ENCODE assay signal across 32 cellular contexts in the genomic region with DNA sequence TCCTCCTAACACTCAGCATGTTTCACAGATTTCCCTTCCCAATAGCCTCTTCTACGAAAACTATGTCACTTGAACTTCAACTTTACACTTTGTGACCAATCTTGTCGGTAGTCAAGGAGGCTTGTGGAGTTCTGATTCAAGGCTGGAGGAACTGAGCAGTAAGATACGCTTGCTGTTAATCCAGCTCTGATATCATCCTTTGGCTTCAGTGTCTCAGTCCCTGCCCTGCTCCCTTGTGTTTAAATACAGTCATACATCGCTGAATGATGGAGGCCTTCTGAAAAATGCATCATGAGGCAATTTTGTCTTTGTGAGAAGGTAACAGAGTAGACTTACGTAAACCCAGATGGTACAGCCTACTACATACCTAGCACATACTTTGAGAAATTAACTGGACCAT.
"Had no signal": no experiment of that assay in that cellular context is flagged by ENCODE, and none has a peak within 500 bp of the region (broad histone marks: within the 10 kb centered on the region; RNA-seq: fewer than 3 reads in every experiment).

No MANE protein-coding gene starts in this region.

- FAIRE-seq: colon, frontal cortex had no signal

- ATAC-seq: activated CD4-positive, alpha-beta T cell treated with anti-CD3 and anti-CD28 coated beads for 36 hours; activated CD8-positive, alpha-beta T cell treated with anti-CD3 and anti-CD28 coated beads for 36 hours; activated T-cell treated with anti-CD3 and anti-CD28 coated beads, Interleukin-2, amount 50 U/mL, for 4 hours; activated T-helper 17 cell treated with anti-CD3 and anti-CD28 coated beads, Interleukin-2, amount 50 U/mL, for 72 hours; body of pancreas; effector memory CD8-positive, alpha-beta T cell; T-helper 17 cell had no signal

- H3K27ac ChIP-seq: body of pancreas, esophagus muscularis mucosa, WERI-Rb-1 had no signal

- H3K36me3 Mint-ChIP-seq: activated naive CD8-positive, alpha-beta T cell had no signal

- H3K4me1 ChIP-seq: body of pancreas, esophagus muscularis mucosa had no signal

- H3K4me3 Mint-ChIP-seq: activated CD4-positive, alpha-beta T cell treated with anti-CD3 and anti-CD28 coated beads for 36 hours; activated CD4-positive, alpha-beta T cell treated with anti-CD3 and anti-CD28 coated beads, Interleukin-2, amount 10 ng/mL, durations not matched to agents 24 days and 14 days; activated CD8-positive, alpha-beta T cell treated with anti-CD3 and anti-CD28 coated beads for 36 hours; activated naive CD8-positive, alpha-beta T cell; activated T-cell treated with anti-CD3 and anti-CD28 coated beads, Interleukin-2, amount 50 U/mL, for 4 hours; activated T-helper 17 cell treated with anti-CD3 and anti-CD28 coated beads, Interleukin-2, amount 50 U/mL, for 72 hours; effector memory CD8-positive, alpha-beta T cell; T-helper 17 cell; T-helper 2 cell treated with Interferon-gamma antibody and Interleukin-4, amounts not matched to agents 5 μg/mL and 100 μg/mL, for 36 hours had no signal

- H3K4me3 ChIP-seq: body of pancreas, esophagus muscularis mucosa had no signal

- H3K27me3 Mint-ChIP-seq: activated CD4-positive, alpha-beta T cell treated with anti-CD3 and anti-CD28 coated beads for 36 hours; activated CD4-positive, alpha-beta T cell treated with anti-CD3 and anti-CD28 coated beads, Interleukin-2, amount 10 ng/mL, durations not matched to agents 24 days and 14 days; activated CD8-positive, alpha-beta T cell treated with anti-CD3 and anti-CD28 coated beads for 36 hours; activated naive CD8-positive, alpha-beta T cell; effector memory CD8-positive, alpha-beta T cell; T-helper 17 cell had no signal

- H3K4me1 Mint-ChIP-seq: activated CD4-positive, alpha-beta T cell treated with anti-CD3 and anti-CD28 coated beads for 36 hours; activated CD4-positive, alpha-beta T cell treated with anti-CD3 and anti-CD28 coated beads, Interleukin-2, amount 10 ng/mL, durations not matched to agents 24 days and 14 days; activated T-helper 17 cell treated with anti-CD3 and anti-CD28 coated beads, Interleukin-2, amount 50 U/mL, for 72 hours; T-helper 17 cell had no signal

- H3K9me3 ChIP-seq: body of pancreas, esophagus muscularis mucosa had no signal

- H3K27ac Mint-ChIP-seq: activated CD4-positive, alpha-beta T cell treated with anti-CD3 and anti-CD28 coated beads for 36 hours; activated CD4-positive, alpha-beta T cell treated with anti-CD3 and anti-CD28 coated beads, Interleukin-2, amount 10 ng/mL, durations not matched to agents 24 days and 14 days; activated CD8-positive, alpha-beta T cell treated with anti-CD3 and anti-CD28 coated beads for 36 hours; activated naive CD8-positive, alpha-beta T cell; activated T-helper 17 cell treated with anti-CD3 and anti-CD28 coated beads, Interleukin-2, amount 50 U/mL, for 72 hours; effector memory CD8-positive, alpha-beta T cell; T-helper 17 cell; T-helper 2 cell treated with Interferon-gamma antibody and Interleukin-4, amounts not matched to agents 5 μg/mL and 100 μg/mL, for 36 hours had no signal

- H3K36me3 ChIP-seq: esophagus muscularis mucosa, WERI-Rb-1 had no signal

- H3K27me3 ChIP-seq: body of pancreas, esophagus muscularis mucosa had no signal

- DNase-seq: activated CD4-positive, alpha-beta T cell treated with anti-CD3 and anti-CD28 coated beads for 36 hours; activated CD4-positive, alpha-beta T cell treated with anti-CD3 and anti-CD28 coated beads, Interleukin-2, amount 10 ng/mL, durations not matched to agents 24 days and 14 days; activated CD4-positive, CD25-positive, alpha-beta regulatory T cell; activated CD4-positive, CD25-positive, alpha-beta regulatory T cell treated with anti-CD3 and anti-CD28 coated beads, Interleukin-2, amount 50 U/mL, for 72 hours; activated CD8-positive, alpha-beta memory T cell treated with anti-CD3 and anti-CD28 coated beads for 24 hours; activated CD8-positive, alpha-beta T cell treated with anti-CD3 and anti-CD28 coated beads for 36 hours; activated effector memory CD4-positive, alpha-beta T cell treated with Interleukin-2 at 50 U/mL for 16 hours; activated gamma-delta T cell treated with Interleukin-2 at 50 U/mL for 16 hours; activated naive CD4-positive, alpha-beta T cell treated with anti-CD3 and anti-CD28 coated beads, Interleukin-2, amount 50 U/mL, for 16 hours; activated naive CD4-positive, alpha-beta T cell treated with Interleukin-2 at 50 U/mL for 16 hours; activated T-cell treated with anti-CD3 and anti-CD28 coated beads, Interleukin-2, amount 50 U/mL, for 4 hours; amniotic stem cell; anterior cingulate cortex; body of pancreas; caudate nucleus; cortex of kidney; dermis blood vessel endothelial cell; effector CD4-positive, alpha-beta T cell; effector memory CD8-positive, alpha-beta T cell; erythroblast; foreskin fibroblast; head of caudate nucleus; T-helper 1 cell; T-helper 17 cell; T1000; WERI-Rb-1 had no signal

- H3K9me3 Mint-ChIP-seq: activated CD4-positive, alpha-beta T cell treated with anti-CD3 and anti-CD28 coated beads, Interleukin-2, amount 10 ng/mL, durations not matched to agents 24 days and 14 days; activated CD8-positive, alpha-beta T cell treated with anti-CD3 and anti-CD28 coated beads for 36 hours; activated T-cell treated with anti-CD3 and anti-CD28 coated beads, Interleukin-2, amount 50 U/mL, for 4 hours; activated T-helper 17 cell treated with anti-CD3 and anti-CD28 coated beads, Interleukin-2, amount 50 U/mL, for 72 hours; T-helper 2 cell treated with Interferon-gamma antibody and Interleukin-4, amounts not matched to agents 5 μg/mL and 100 μg/mL, for 36 hours had no signal
